Comparison of ENCODE assay signal across 2 cellular contexts in genomic region chr11:68628837-68629236, GRCh38. TPM values are rescaled to one million over a fixed set of nuclear protein-coding genes. Genes with fewer than 3 reads are reported as not detected.
"Had no signal": no experiment of that assay in that cellular context is flagged by ENCODE, and none has a peak within 500 bp of the region (broad histone marks: within the 10 kb centered on the region; RNA-seq: fewer than 3 reads in every experiment).

No MANE protein-coding gene starts in this region.

RNA-seq across cellular contexts. Expression of gene GAL, which starts 55.5 kb away (rescaled TPM):
- total RNA-seq: thoracic aorta, upper lobe of right lung had no signal
